Comparison of ENCODE assay signal across 8 cellular contexts in the genomic region with DNA sequence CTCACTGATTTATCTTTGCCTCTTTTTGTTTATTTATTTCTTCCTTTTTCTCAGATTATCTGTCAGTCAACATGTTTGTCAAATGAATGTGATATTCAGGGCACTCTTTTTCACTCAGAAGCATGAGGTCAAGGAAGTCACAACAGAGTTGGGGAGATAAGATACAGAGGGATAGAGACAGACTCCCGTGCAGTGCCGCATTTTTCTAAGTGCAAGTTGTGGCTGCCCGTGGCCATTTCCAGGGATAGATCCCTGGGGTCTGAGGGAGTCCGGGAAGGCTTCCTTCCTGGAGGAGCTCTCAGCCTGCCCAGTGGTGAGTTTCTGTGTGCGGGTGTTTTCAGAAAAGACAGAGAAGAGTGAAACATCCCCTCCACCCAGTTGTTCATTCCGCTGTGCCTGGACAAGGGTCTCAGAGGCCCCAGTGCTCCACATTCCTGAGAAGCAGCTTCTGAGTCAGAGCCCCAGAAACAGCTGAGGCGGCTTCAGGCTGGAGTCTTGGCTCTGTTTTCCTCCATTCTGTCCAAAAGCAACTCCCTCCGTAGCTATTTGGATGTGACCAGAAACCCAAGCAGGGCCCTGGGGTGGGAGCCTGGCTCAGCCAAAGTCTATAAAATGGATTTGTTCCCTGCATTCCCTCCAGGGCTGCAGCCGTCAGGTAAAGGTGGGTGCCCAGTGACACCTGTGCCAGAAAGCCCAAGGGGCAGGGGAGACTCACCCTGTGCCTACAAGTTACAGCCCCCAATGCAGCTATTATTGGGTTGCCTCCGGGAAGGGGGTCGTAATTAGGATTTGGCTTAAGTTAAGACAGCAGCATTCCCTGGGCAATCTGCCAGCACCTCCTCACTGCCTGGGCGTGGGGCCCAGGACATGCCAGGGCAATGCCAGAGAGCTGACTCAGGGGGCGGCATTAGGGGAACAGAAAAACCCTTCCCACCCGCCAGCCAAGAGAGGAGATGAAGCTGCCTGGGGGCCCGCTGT. TPM values are rescaled to one million over a fixed set of nuclear protein-coding genes. Genes with fewer than 3 reads are reported as not detected.
DNase-seq lines count a peak whose midpoint lies in the region; ATAC-seq, FAIRE-seq and TF ChIP-seq lines count a peak whose summit lies in the region.

No MANE protein-coding gene starts in this region.

- H3K27ac Mint-ChIP-seq in activated naive CD4-positive, alpha-beta T cell treated with anti-CD3 and anti-CD28 coated beads for 36 hours = peak overlapping the region; percentile 60

- H3K9me1 ChIP-seq in keratinocyte (ENCODE audit: control insufficient read depth, extremely low read depth, insufficient read depth, low read length) = no peaks in the 10 kb centered on the region

- H3K4me3 ChIP-seq in keratinocyte (ENCODE audit: control insufficient read depth in 2 of 3, extremely low read depth in 1 of 3, insufficient read depth in 2 of 3, low read depth in 1 of 3, low read length in 3 of 3) = peak overlapping the region in 2 of 3 experiments; percentile 46 to 55

- TF ChIP-seq CTCF in keratinocyte (optimal IDR thresholded peaks at IDR 0.05 in 1 of 3, IDR thresholded peaks at IDR 0.05 in 1 of 3, conservative IDR thresholded peaks at IDR 0.05 in 1 of 3; ENCODE audit: extremely low read depth in 1 of 3, insufficient read depth in 2 of 3, low read length in 3 of 3) = no peak

- dilution Hi-C loops in keratinocyte (cut with MboI; ENCODE audit: extremely low pct_ligation_motif_present, low sequenced_read_pairs) = no loop called here

- H3K4me3 Mint-ChIP-seq in activated naive CD4-positive, alpha-beta T cell treated with anti-CD3 and anti-CD28 coated beads for 36 hours = no peak overlapping the region

- no peaks in the 10 kb centered on the region for H4K20me1 ChIP-seq in keratinocyte (ENCODE audit: control insufficient read depth, extremely low read depth, insufficient read depth, low read length)

- peak overlapping the region; percentile 82 for H3K4me2 ChIP-seq in keratinocyte (ENCODE audit: control insufficient read depth, extremely low read depth, insufficient read depth, low read depth, low read length)

- H3K27me3 ChIP-seq in keratinocyte (ENCODE audit: control insufficient read depth, extremely low read depth, insufficient read depth, low read length) = no peaks in the 10 kb centered on the region

- ATAC-seq in GM18498 (IDR thresholded peaks at IDR 0.05; ENCODE audit: unreplicated experiment) = no peak
- no peak for ATAC-seq in GM18870 (IDR thresholded peaks at IDR 0.05; ENCODE audit: unreplicated experiment)

- no peak for DNase-seq in activated naive CD4-positive, alpha-beta T cell treated with anti-CD3 and anti-CD28 coated beads for 36 hours
- DNase-seq in activated naive CD4-positive, alpha-beta T cell treated with Interleukin-2 at 50 U/mL for 16 hours = no peak
- DNase-seq in astrocyte of the hippocampus (ENCODE audit: low read depth, low spot score) (peak; percentile 98), keratinocyte (ENCODE audit: low read depth, low spot score) (peak; percentile 85), stromal cell of bone marrow (ENCODE audit: low read depth) (peak; percentile 90)
- no peak for DNase-seq in effector CD4-positive, alpha-beta T cell

- H3K36me3 Mint-ChIP-seq in activated naive CD4-positive, alpha-beta T cell treated with anti-CD3 and anti-CD28 coated beads for 36 hours (ENCODE audit: low read depth) = no peaks in the 10 kb centered on the region

- H3K9me3 ChIP-seq in keratinocyte (ENCODE audit: control insufficient read depth, low read depth, low read length) = no peaks in the 10 kb centered on the region

- H3K9me3 Mint-ChIP-seq in activated naive CD4-positive, alpha-beta T cell treated with anti-CD3 and anti-CD28 coated beads for 36 hours = no peaks in the 10 kb centered on the region

- H3K79me2 ChIP-seq in keratinocyte (ENCODE audit: control insufficient read depth, insufficient read depth, low read length) = no peaks in the 10 kb centered on the region

- no peak overlapping the region for H2AFZ ChIP-seq in keratinocyte (ENCODE audit: control insufficient read depth, low read length)

- intact Hi-C loops in activated naive CD4-positive, alpha-beta T cell treated with anti-CD3 and anti-CD28 coated beads for 36 hours (cut with micrococcal nuclease) = loop anchor here (2.0 to 5.0 kb wide), 5 partner anchors 21 to 345 kb away; no protein-coding TSS in a partner anchor

- H3K27ac ChIP-seq in keratinocyte (ENCODE audit: control insufficient read depth, insufficient read depth, low read length) = peak overlapping the region; percentile 96

- no peaks in the 10 kb centered on the region for H3K4me1 Mint-ChIP-seq in activated naive CD4-positive, alpha-beta T cell treated with anti-CD3 and anti-CD28 coated beads for 36 hours (ENCODE audit: low read depth)

- peak; percentile 87 for FAIRE-seq in keratinocyte (lab: Jason Lieb, UNC)

- no peaks in the 10 kb centered on the region for H3K36me3 ChIP-seq in keratinocyte (ENCODE audit: control insufficient read depth in 2 of 2, extremely low read depth in 1 of 2, insufficient read depth in 2 of 2, low read length in 2 of 2)

- CTCF ChIA-PET in activated naive CD4-positive, alpha-beta T cell treated with anti-CD3 and anti-CD28 coated beads for 36 hours (lab: Charles Lee) = interaction anchor here (0.6 to 12.0 kb wide), 24 partner anchors 9 to 726 kb away, joined by 3 to 396 read pairs (median 7); no protein-coding TSS in a partner anchor

- H3K4me1 ChIP-seq in keratinocyte (ENCODE audit: control insufficient read depth, extremely low read depth, insufficient read depth, low read length) = peaks cover 51% of the 10 kb centered on the region

- peak overlapping the region; percentile 91 for H3K9ac ChIP-seq in keratinocyte (ENCODE audit: control insufficient read depth, extremely low read depth, insufficient read depth, low read length)

- no peaks in the 10 kb centered on the region for H3K27me3 Mint-ChIP-seq in activated naive CD4-positive, alpha-beta T cell treated with anti-CD3 and anti-CD28 coated beads for 36 hours (ENCODE audit: low read depth)

RNA-seq across cellular contexts. Expression of a gene that starts 13.0 kb away (rescaled TPM):
- 10 to 100 TPM; 22.9 to 26.3 TPM for total RNA-seq in activated naive CD4-positive, alpha-beta T cell treated with anti-CD3 and anti-CD28 coated beads for 36 hours
- polyA plus RNA-seq in keratinocyte = 17.6 to 25.3 TPM (median 23.0 TPM) in 3 replicates
- polyA plus RNA-seq in keratinocyte (2011; ENCODE audit: low read depth) = 11.7 TPM
- polyA plus RNA-seq in keratinocyte (2011; cell fraction: cytosol; rRNA removed) = 18.6 and 20.2 TPM in 2 replicates
- polyA plus RNA-seq in keratinocyte (2011; cell fraction: nucleus; rRNA removed) = 38.4 and 39.1 TPM in 2 replicates
- 14.0 and 17.3 TPM in 2 replicates for polyA plus RNA-seq in keratinocyte (2012; ENCODE audit: low replicate concordance)
- 22.8 to 26.1 TPM (median 24.6 TPM) in 3 replicates for polyA minus RNA-seq in keratinocyte
- 16.7 TPM for polyA minus RNA-seq in keratinocyte (2011; cell fraction: cytosol; rRNA and poly(A)+ RNA removed)
- 14.7 and 26.5 TPM in 2 replicates for polyA minus RNA-seq in keratinocyte (2011; cell fraction: nucleus; rRNA and poly(A)+ RNA removed)

RNA-seq across cellular contexts. Expression of a gene that starts 23.6 kb away (rescaled TPM):
- under 1 TPM; 0.26 to 0.27 TPM for total RNA-seq in activated naive CD4-positive, alpha-beta T cell treated with anti-CD3 and anti-CD28 coated beads for 36 hours
- 201 to 814 TPM (median 262 TPM) in 3 replicates for polyA plus RNA-seq in keratinocyte
- polyA plus RNA-seq in keratinocyte (2011; ENCODE audit: low read depth) = 59.9 TPM
- 297 TPM in 2 replicates for polyA plus RNA-seq in keratinocyte (2011; cell fraction: cytosol; rRNA removed)
- polyA plus RNA-seq in keratinocyte (2011; cell fraction: nucleus; rRNA removed) = 1,104 and 1,132 TPM in 2 replicates
- polyA plus RNA-seq in keratinocyte (2012; ENCODE audit: low replicate concordance) = 156 and 573 TPM in 2 replicates
- polyA minus RNA-seq in keratinocyte = 168 to 577 TPM (median 210 TPM) in 3 replicates
- polyA minus RNA-seq in keratinocyte (2011; cell fraction: cytosol; rRNA and poly(A)+ RNA removed) = 183 TPM
- 350 and 521 TPM in 2 replicates for polyA minus RNA-seq in keratinocyte (2011; cell fraction: nucleus; rRNA and poly(A)+ RNA removed)

Comparison
In these comparisons a context has a peak if more than half of its experiments do, and no peak if none do; other contexts are left out.
1. DNase-seq: peak in astrocyte of the hippocampus (single experiment), keratinocyte (single experiment) and stromal cell of bone marrow (single experiment); none in activated naive CD4-positive, alpha-beta T cell treated with anti-CD3 and anti-CD28 coated beads for 36 hours (single experiment), activated naive CD4-positive, alpha-beta T cell treated with Interleukin-2 at 50 U/mL for 16 hours (single experiment) and effector CD4-positive, alpha-beta T cell (single experiment).